In genomic region chr13:75545386-75545785, GRCh38 we compare ENCODE assay signal across 7 cellular contexts. TPM values are rescaled to one million over a fixed set of nuclear protein-coding genes. Genes with fewer than 3 reads are reported as not detected.
A peak's percentile ranks its signal among the peaks of the same experiment; 100 is the strongest.
DNase-seq lines count a peak whose midpoint lies in the region; ATAC-seq, FAIRE-seq and TF ChIP-seq lines count a peak whose summit lies in the region.
"Not testable (repeated sequence)": the region's sequence is repeated elsewhere in the genome, so short reads cannot be mapped to it uniquely, and the experiment has no call there.

No MANE protein-coding gene starts in this region.

- intact Hi-C loops in PC-9 (cut with micrococcal nuclease; ENCODE audit: unreplicated experiment) = not testable (repeated sequence)

- not testable (repeated sequence) for H3K79me2 ChIP-seq in GM23248 (ENCODE audit: insufficient read depth); PC-9 (ENCODE audit: low read depth); osteoblast (ENCODE audit: insufficient read depth, low read length)

- DNase-seq in A549 (ENCODE audit: low read depth in 1 of 2, low spot score in 1 of 2); AG04450 (ENCODE audit: low read depth, low spot score); GM23248; PC-9; RWPE2 (ENCODE audit: low spot score); epithelial cell of prostate (ENCODE audit: low read depth, low spot score); osteoblast (ENCODE audit: insufficient read length, low spot score, missing footprints): not testable (repeated sequence)

- not testable (repeated sequence) for H2AFZ ChIP-seq in GM23248; PC-9; osteoblast (ENCODE audit: low read length)

- not testable (repeated sequence) for TF ChIP-seq EP300 in A549 (IDR thresholded peaks at IDR 0.05)

- H3K36me3 ChIP-seq in GM23248 (ENCODE audit: low read depth); PC-9 (ENCODE audit: low read depth); RWPE2 (ENCODE audit: low read depth); osteoblast (ENCODE audit: insufficient read depth, low read length): not testable (repeated sequence)

- BruUV-seq in PC-9 (replicated peaks; lab: Mats Ljungman, UMichigan) = not testable (repeated sequence)

- H3K4me3 ChIP-seq in A549; AG04450 (ENCODE audit: low read depth, low read length); GM23248; PC-9; RWPE2 (ENCODE audit: severe bottlenecking); osteoblast (ENCODE audit: insufficient read depth, low read length): not testable (repeated sequence)

- not testable (repeated sequence) for H3K27me3 ChIP-seq in AG04450 (ENCODE audit: control insufficient read depth, insufficient read depth, low read length); GM23248 (replicated peaks; ENCODE audit: insufficient read depth); PC-9 (ENCODE audit: insufficient read depth, low read depth); RWPE2 (ENCODE audit: insufficient read depth, poor library complexity, severe bottlenecking); osteoblast (ENCODE audit: insufficient read depth, low read length)

- not testable (repeated sequence) for TF ChIP-seq CTCF in A549 (IDR thresholded peaks at IDR 0.05); AG04450 (IDR thresholded peaks at IDR 0.05; ENCODE audit: low read depth, low read length); PC-9 (conservative IDR thresholded peaks at IDR 0.05); RWPE2 (IDR thresholded peaks at IDR 0.05; ENCODE audit: poor library complexity, severe bottlenecking); osteoblast (IDR thresholded peaks at IDR 0.05; ENCODE audit: extremely low read depth, low read depth, low read length)

- not testable (repeated sequence) for H4K20me1 ChIP-seq in GM23248 (ENCODE audit: insufficient read depth); PC-9 (ENCODE audit: insufficient read depth); osteoblast (ENCODE audit: insufficient read depth, low read length)

- not testable (repeated sequence) for FAIRE-seq in A549 (lab: Jason Lieb, UNC)

- not testable (repeated sequence) for H3K9me3 ChIP-seq in A549; AG04450 (ENCODE audit: control insufficient read depth, insufficient read depth, low read length); GM23248 (ENCODE audit: low read depth); PC-9 (ENCODE audit: insufficient read depth, low read depth); RWPE2 (ENCODE audit: severe bottlenecking); osteoblast (ENCODE audit: low read depth, low read length)

- H3K9ac ChIP-seq in GM23248 = not testable (repeated sequence)

- in situ Hi-C loops in GM23248 (cut with MboI) = not testable (repeated sequence)

- CTCF ChIA-PET in A549 (lab: Yijun Ruan, JAX) = interaction anchor here (0.6 to 3.4 kb wide), 2 partner anchors 63 to 716 kb away, joined by 3 to 11 read pairs; partner anchors contain the start of gene TBC1D4
- CTCF ChIA-PET in AG04450 (lab: Charles Lee) = interaction anchor here (0.7 to 1.9 kb wide), 4 partner anchors 10 to 172 kb away, joined by 3 to 9 read pairs (median 5); no protein-coding TSS in a partner anchor
- CTCF ChIA-PET in PC-9 (lab: Charles Lee) = not testable (repeated sequence)

- H3K4me2 ChIP-seq in A549 (0 out of 3 replicates have a peak overlapping the region, but pooled peaks have one; percentile 20), PC-9 (0 out of 2 replicates have a peak overlapping the region, but pooled peaks have one; percentile 33), osteoblast (ENCODE audit: insufficient read depth, low read length) (peak overlapping the region; percentile 41)
- H3K4me2 ChIP-seq in GM23248 (ENCODE audit: unreplicated experiment) = not testable (repeated sequence)

- POLR2A ChIA-PET in A549 (lab: Yijun Ruan, JAX) = interaction anchor here (0.8 kb wide), 1 partner anchor 63 kb away, joined by 4 read pairs; the partner anchor contains the start of gene TBC1D4
- POLR2A ChIA-PET in AG04450 (lab: Yijun Ruan, JAX) = interaction anchor here (0.7 to 1.6 kb wide), 4 partner anchors 9 to 1669 kb away, joined by 6 to 35 read pairs (median 7); partner anchors contain the start of gene TBC1D4
- POLR2A ChIA-PET in PC-9 (lab: Charles Lee; ENCODE audit: unreplicated experiment) = not testable (repeated sequence)

- 87% methylated on average over 14 of the region's 14 CpGs for WGBS in A549 (ENCODE audit: missing lambda C conversion rate)
- 90 to 96% methylated on average over 13 to 14 of the region's 14 CpGs for WGBS in GM23248 (ENCODE audit: low coverage in 1 of 2, low lambda C conversion rate in 2 of 2, missing lambda C conversion rate in 2 of 2), 2 experiments

- not testable (repeated sequence) for TF ChIP-seq RAD21 in A549 (conservative IDR thresholded peaks at IDR 0.05 in 1 of 2, IDR thresholded peaks at IDR 0.05 in 1 of 2)

- H3F3A ChIP-seq in GM23248 (ENCODE audit: insufficient read depth) = peaks cover 17% of the 10 kb centered on the region
- not testable (repeated sequence) for H3F3A ChIP-seq in PC-9 (ENCODE audit: insufficient read depth, low read depth)

- not testable (repeated sequence) for ATAC-seq in A549; RWPE2 (ENCODE audit: low read depth)

- not testable (repeated sequence) for H3K9me2 ChIP-seq in GM23248 (ENCODE audit: insufficient read depth); PC-9 (ENCODE audit: insufficient read depth)

- not testable (repeated sequence) for H3K27ac ChIP-seq in A549; osteoblast (ENCODE audit: low read depth, low read length)
- peak overlapping the region; percentile 66 for H3K27ac ChIP-seq in AG04450 (ENCODE audit: low read depth, low read length)
- H3K27ac ChIP-seq in GM23248 = peak overlapping the region; percentile 40
- 0 out of 2 replicates have a peak overlapping the region, but pooled peaks have one; percentile 16 for H3K27ac ChIP-seq in PC-9
- H3K27ac ChIP-seq in RWPE2 (ENCODE audit: poor library complexity, severe bottlenecking) = peak overlapping the region; percentile 9
- H3K27ac ChIP-seq in epithelial cell of prostate = peak overlapping the region; percentile 58

- H3K4me1 ChIP-seq in A549 (peaks cover 12% of the 10 kb centered on the region; the same call in 2 of the 3 replicates), GM23248 (ENCODE audit: insufficient read depth) (peaks cover 23% of the 10 kb centered on the region), PC-9 (replicated peaks; ENCODE audit: insufficient read depth) (peaks cover 25% of the 10 kb centered on the region), RWPE2 (ENCODE audit: insufficient read depth, poor library complexity, severe bottlenecking) (peaks cover 12% of the 10 kb centered on the region), osteoblast (ENCODE audit: insufficient read depth, low read length) (peaks cover 26% of the 10 kb centered on the region)

- TF ChIP-seq POLR2A in A549 (IDR thresholded peaks at IDR 0.05; ENCODE audit: low read length) = not testable (repeated sequence)

RNA-seq across cellular contexts. Expression of gene UCHL3, which starts 4.2 kb away (rescaled TPM):
- polyA plus RNA-seq in A549 (2011; rRNA removed) (52.6 and 60.7 TPM in 2 replicates), A549 (2017; fragmentation: RNase III; extraction: RNeasy Plus Mini Kit Qiagen cat#74134 plus additional on column Dnase treatment) (46.3 to 52.1 TPM (median 46.6 TPM) in 3 replicates), AG04450 (2011; rRNA removed) (73.1 and 95.5 TPM in 2 replicates), GM23248 (2016; fragmentation: Nextera tagmentation; extraction: Ambion mirVana) (116 and 118 TPM in 2 replicates)
- 21.5 and 24.5 TPM in 2 replicates for polyA plus RNA-seq in A549 (2012; cell fraction: cytosol; rRNA removed)
- 5.2 and 8.1 TPM in 2 replicates for polyA plus RNA-seq in A549 (2012; cell fraction: nucleus; rRNA removed)
- polyA minus RNA-seq in A549 (2011; rRNA and poly(A)+ RNA removed) = 5.5 and 7.2 TPM in 2 replicates
- polyA minus RNA-seq in AG04450 (2011; rRNA and poly(A)+ RNA removed) = 14.7 and 24.8 TPM in 2 replicates
- total RNA-seq in GM23248 (2014; rRNA removed; shearing (Covaris generic)) = 42.8 and 46.7 TPM in 2 replicates
- total RNA-seq in PC-9 (2021) (39.7 and 54.9 TPM in 2 replicates), osteoblast (15.6 and 25.3 TPM in 2 replicates)

RNA-seq across cellular contexts. Expression of gene COMMD6, which starts 7.7 kb away (rescaled TPM):
- polyA plus RNA-seq in A549 (2011; rRNA removed) = 206 and 227 TPM in 2 replicates
- polyA plus RNA-seq in A549 (2012; cell fraction: cytosol; rRNA removed) = 43.6 and 53.6 TPM in 2 replicates
- polyA plus RNA-seq in A549 (2012; cell fraction: nucleus; rRNA removed) = 11.2 and 15.5 TPM in 2 replicates
- polyA plus RNA-seq in A549 (2017; fragmentation: RNase III; extraction: RNeasy Plus Mini Kit Qiagen cat#74134 plus additional on column Dnase treatment) = 215 to 245 TPM (median 225 TPM) in 3 replicates
- 22.0 and 49.0 TPM in 2 replicates for polyA minus RNA-seq in A549 (2011; rRNA and poly(A)+ RNA removed)
- polyA plus RNA-seq in AG04450 (2011; rRNA removed) = 236 and 351 TPM in 2 replicates
- 41.1 and 46.8 TPM in 2 replicates for polyA minus RNA-seq in AG04450 (2011; rRNA and poly(A)+ RNA removed)
- 79.3 and 100 TPM in 2 replicates for total RNA-seq in GM23248 (2014; rRNA removed; shearing (Covaris generic))
- polyA plus RNA-seq in GM23248 (2016; fragmentation: Nextera tagmentation; extraction: Ambion mirVana) = 361 and 364 TPM in 2 replicates
- 117 and 118 TPM in 2 replicates for total RNA-seq in PC-9 (2021)
- 19.5 and 45.7 TPM in 2 replicates for total RNA-seq in osteoblast
